Comparison of ENCODE assay signal across 8 cellular contexts in genomic region chr6:43926644-43927524, GRCh38.
DNase-seq lines count a peak whose midpoint lies in the region; ATAC-seq lines count a peak whose summit lies in the region.

No MANE protein-coding gene starts in this region.

- no peaks in the 10 kb centered on the region for H3K27me3 Mint-ChIP-seq in activated naive CD4-positive, alpha-beta T cell treated with anti-CD3 and anti-CD28 coated beads, Interleukin-2, amount 50 U/mL, for 24 hours
- no peaks in the 10 kb centered on the region for H3K27me3 Mint-ChIP-seq in T-cell

- H3K27ac Mint-ChIP-seq in activated naive CD4-positive, alpha-beta T cell treated with anti-CD3 and anti-CD28 coated beads, Interleukin-2, amount 50 U/mL, for 24 hours = peak overlapping the region; percentile 68
- no peak overlapping the region for H3K27ac Mint-ChIP-seq in T-cell

- H3K36me3 Mint-ChIP-seq in activated naive CD4-positive, alpha-beta T cell treated with anti-CD3 and anti-CD28 coated beads, Interleukin-2, amount 50 U/mL, for 24 hours = no peaks in the 10 kb centered on the region
- H3K36me3 Mint-ChIP-seq in T-cell = no peaks in the 10 kb centered on the region

- H3K4me1 ChIP-seq in mucosa of stomach (ENCODE audit: control insufficient read depth, insufficient read depth, low read length) = peaks cover 43% of the 10 kb centered on the region

- H3K9ac ChIP-seq in mucosa of stomach (ENCODE audit: low read length) = peak overlapping the region; percentile 34

- H3K36me3 ChIP-seq in mucosa of stomach (ENCODE audit: control insufficient read depth, insufficient read depth, low read length) = no peaks in the 10 kb centered on the region

- no peaks in the 10 kb centered on the region for H3K27me3 ChIP-seq in mucosa of stomach (ENCODE audit: control insufficient read depth, insufficient read depth, low read length)

- DNase-seq in activated naive CD4-positive, alpha-beta T cell (lab: John Stamatoyannopoulos, UW) = no peak
- peak; percentile 93 for DNase-seq in NCI-H69 (lab: John Stamatoyannopoulos, UW)
- DNase-seq in caudate nucleus (lab: John Stamatoyannopoulos, UW) = peak in 34 of 61 donors; percentile 6 to 81 (median 38)
- DNase-seq in GDM1 (lab: John Stamatoyannopoulos, UW) = no peak
- no peak for DNase-seq in T-cell

- no peaks in the 10 kb centered on the region for H3K9me3 Mint-ChIP-seq in activated naive CD4-positive, alpha-beta T cell treated with anti-CD3 and anti-CD28 coated beads, Interleukin-2, amount 50 U/mL, for 24 hours
- H3K9me3 Mint-ChIP-seq in T-cell = no peaks in the 10 kb centered on the region

- H3K4me1 Mint-ChIP-seq in activated naive CD4-positive, alpha-beta T cell treated with anti-CD3 and anti-CD28 coated beads, Interleukin-2, amount 50 U/mL, for 24 hours = peaks cover 36% of the 10 kb centered on the region
- H3K4me1 Mint-ChIP-seq in T-cell = peaks cover 26 to 43% (median 33%) of the 10 kb centered on the region in 3 donors

- CTCF ChIA-PET in T-cell (lab: Charles Lee) = no interaction called here

- no peak overlapping the region for H3K4me3 Mint-ChIP-seq in activated naive CD4-positive, alpha-beta T cell treated with anti-CD3 and anti-CD28 coated beads, Interleukin-2, amount 50 U/mL, for 24 hours
- H3K4me3 Mint-ChIP-seq in T-cell = no peak overlapping the region

- no peak overlapping the region for H3K27ac ChIP-seq in caudate nucleus (ENCODE audit: low read depth, low read length)

- ATAC-seq in GM19455 (IDR thresholded peaks at IDR 0.05; ENCODE audit: unreplicated experiment) (no peak), T-cell (replicated peaks in 1 of 4) (no peak)

- POLR2A ChIA-PET in T-cell (lab: Charles Lee) = no interaction called here

- H3K9me3 ChIP-seq in mucosa of stomach (ENCODE audit: control insufficient read depth, low read length) = no peaks in the 10 kb centered on the region

- H3K4me3 ChIP-seq in mucosa of stomach (ENCODE audit: low read length) = no peak overlapping the region

Comparison
In these comparisons a context has a peak if more than half of its experiments do, and no peak if none do; other contexts are left out.
1. DNase-seq: peak in NCI-H69 (single experiment) and caudate nucleus (34 of 61); none in activated naive CD4-positive, alpha-beta T cell (0 of 4), GDM1 (single experiment) and T-cell (0 of 34).